22 cellular contexts compared by ENCODE assay signal in genomic region chr14:96231731-96232130, GRCh38. TPM values are rescaled to one million over a fixed set of nuclear protein-coding genes. Genes with fewer than 3 reads are reported as not detected.
DNase-seq lines count a peak whose midpoint lies in the region; ATAC-seq and TF ChIP-seq lines count a peak whose summit lies in the region.
"Had no signal": no experiment of that assay in that cellular context is flagged by ENCODE, and none has a peak within 500 bp of the region (broad histone marks: within the 10 kb centered on the region; RNA-seq: fewer than 3 reads in every experiment).

No MANE protein-coding gene starts in this region.

- H3K36me3 Mint-ChIP-seq in nephron (ENCODE audit: low read depth) = no peaks in the 10 kb centered on the region
- no peaks in the 10 kb centered on the region for H3K36me3 Mint-ChIP-seq in activated T-cell treated with anti-CD3 and anti-CD28 coated beads, Interleukin-2, amount 50 U/mL, for 4 hours (ENCODE audit: insufficient read depth)

- H3K4me3 Mint-ChIP-seq in nephron = no peak overlapping the region
- no peak overlapping the region for H3K4me3 Mint-ChIP-seq in activated T-cell treated with anti-CD3 and anti-CD28 coated beads, Interleukin-2, amount 50 U/mL, for 4 hours

- no peak overlapping the region for H3K4me3 ChIP-seq in upper lobe of right lung

- intact Hi-C loops in upper lobe of right lung (cut with DNase I) = no loop called here

- ATAC-seq in upper lobe of right lung = no peak
- no peak for ATAC-seq in HG03135 (IDR thresholded peaks at IDR 0.05; ENCODE audit: unreplicated experiment)
- no peak for ATAC-seq in activated T-cell treated with anti-CD3 and anti-CD28 coated beads, Interleukin-2, amount 50 U/mL, for 4 hours
- ATAC-seq: Panc1 had no signal

- no peak overlapping the region for H3K27ac ChIP-seq in upper lobe of right lung
- H3K27ac ChIP-seq: HL-60 had no signal

- peaks cover 3% of the 10 kb centered on the region for H3K4me1 ChIP-seq in upper lobe of right lung
- H3K4me1 ChIP-seq: BE2C had no signal

- peaks cover 15% of the 10 kb centered on the region for H3K4me1 Mint-ChIP-seq in nephron
- H3K4me1 Mint-ChIP-seq in activated T-cell treated with anti-CD3 and anti-CD28 coated beads, Interleukin-2, amount 50 U/mL, for 4 hours (ENCODE audit: low read depth) = no peaks in the 10 kb centered on the region

- peak; percentile 96 for DNase-seq in NCI-H1694 treated with DMSO at 0.1 percent for 48 hours (lab: John Stamatoyannopoulos, UW)
- DNase-seq in NCI-H524 treated with DMSO at 0.1 percent for 48 hours (lab: John Stamatoyannopoulos, UW) = peak; percentile 79
- peak; percentile 30 for DNase-seq in upper lobe of right lung
- DNase-seq in pons (ENCODE audit: low spot score) = no peak
- no peak for DNase-seq in activated T-cell treated with anti-CD3 and anti-CD28 coated beads, Interleukin-2, amount 50 U/mL, for 4 hours
- DNase-seq: BE2C; DMS79; KG1; NCI-H1092; NCI-H1436; NCI-H2029; NCI-H748 treated with DMSO at 0.1 percent for 48 hours; NK-92 treated with Interleukin-12 subunit alpha and Interleukin-12 subunit beta, amount 100 ng/mL, for 24 hours; T-helper 1 cell had no signal

- no peaks in the 10 kb centered on the region for H3K36me3 ChIP-seq in upper lobe of right lung
- H3K36me3 ChIP-seq: BE2C had no signal

- TF ChIP-seq CTCF in nephron (IDR thresholded peaks at IDR 0.05; ENCODE audit: unreplicated experiment in 3 of 3) (no peak), upper lobe of right lung (IDR thresholded peaks at IDR 0.05) (no peak)

- peak overlapping the region in 2 of 3 experiments; percentile 6 to 11 for H3K27ac Mint-ChIP-seq in nephron

- H3K9me3 Mint-ChIP-seq in nephron = peaks cover 6% of the 10 kb centered on the region
- H3K9me3 Mint-ChIP-seq in activated T-cell treated with anti-CD3 and anti-CD28 coated beads, Interleukin-2, amount 50 U/mL, for 4 hours = no peaks in the 10 kb centered on the region

- H3K27me3 Mint-ChIP-seq in nephron (ENCODE audit: low read depth) = peaks cover 13% of the 10 kb centered on the region
- H3K27me3 Mint-ChIP-seq in activated T-cell treated with anti-CD3 and anti-CD28 coated beads, Interleukin-2, amount 50 U/mL, for 4 hours (ENCODE audit: low read depth) = no peaks in the 10 kb centered on the region

- H3K9me3 ChIP-seq in upper lobe of right lung = no peaks in the 10 kb centered on the region
- H3K9me3 ChIP-seq: BE2C had no signal

- no peaks in the 10 kb centered on the region for H3K27me3 ChIP-seq in upper lobe of right lung
- H3K27me3 ChIP-seq: BE2C had no signal

RNA-seq across cellular contexts. Expression of gene BDKRB1, which starts 24.3 kb away (rescaled TPM):
- total RNA-seq in upper lobe of right lung = not detected
- not detected for total RNA-seq in activated T-cell treated with anti-CD3 and anti-CD28 coated beads, Interleukin-2, amount 50 U/mL, for 4 hours
- total RNA-seq: A673, H1, HT-29, NCI-H460 had no signal

RNA-seq across cellular contexts. Expression of gene BDKRB2, which starts 27.1 kb away (rescaled TPM):
- total RNA-seq in upper lobe of right lung = 1.5 TPM
- not detected for total RNA-seq in activated T-cell treated with anti-CD3 and anti-CD28 coated beads, Interleukin-2, amount 50 U/mL, for 4 hours
- total RNA-seq: NCI-H460 had no signal

Comparison
In these comparisons a context has a peak if more than half of its experiments do, and no peak if none do; other contexts are left out.
1. DNase-seq: peak in NCI-H1694 treated with DMSO at 0.1 percent for 48 hours (single experiment), NCI-H524 treated with DMSO at 0.1 percent for 48 hours (single experiment) and upper lobe of right lung (single experiment); none in pons (single experiment) and activated T-cell treated with anti-CD3 and anti-CD28 coated beads, Interleukin-2, amount 50 U/mL, for 4 hours (single experiment).